ENCODE assay signal across 8 cellular contexts in the genomic region with DNA sequence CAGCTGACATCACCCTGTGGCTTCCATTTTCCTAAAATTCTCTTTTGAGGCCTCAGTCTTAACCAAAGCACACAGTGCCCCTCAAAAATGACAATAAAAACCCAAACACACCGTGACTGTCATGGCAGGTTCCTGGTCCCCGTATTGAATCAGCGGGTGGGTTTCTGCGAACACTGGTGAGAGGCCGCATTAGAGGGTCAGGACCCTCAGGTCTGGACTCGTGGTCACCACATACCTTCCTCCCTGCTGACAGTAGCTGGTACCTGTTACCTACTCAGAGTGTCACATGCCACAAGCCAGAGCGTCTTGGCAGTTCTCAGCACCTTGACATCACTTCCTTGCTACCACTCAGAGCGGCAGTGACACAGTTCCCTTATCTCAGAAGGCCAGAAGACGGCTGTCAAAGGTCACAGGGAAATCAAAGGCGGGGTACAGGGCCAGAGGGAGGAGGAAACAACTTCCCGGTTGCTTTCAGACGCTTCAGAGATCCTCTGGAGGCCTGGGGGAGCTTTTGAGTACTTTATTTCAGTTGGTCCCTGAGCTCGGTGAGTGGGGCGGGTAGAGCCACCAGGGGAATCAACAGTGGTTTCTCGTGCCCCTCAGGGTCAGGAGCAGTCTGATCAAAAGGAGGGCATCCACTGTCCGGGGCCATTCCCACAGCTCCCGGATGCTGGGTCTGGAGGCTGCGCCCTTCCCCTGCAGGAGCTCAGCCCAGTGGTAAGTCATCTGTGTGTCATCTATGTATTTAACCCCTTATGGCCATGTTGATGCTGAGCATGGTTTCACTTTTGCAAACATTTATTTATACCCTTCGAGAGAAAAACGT. TPM values are rescaled to one million over a fixed set of nuclear protein-coding genes. Genes with fewer than 3 reads are reported as not detected.
DNase-seq lines count a peak whose midpoint lies in the region; ATAC-seq and TF ChIP-seq lines count a peak whose summit lies in the region.

CCR5AS (minus strand) TSS at position 281 of the 826 bp plus-strand sequence.
CCRL2 (plus strand) TSS at position 474 of the 826 bp plus-strand sequence. CDS start 821 bp downstream, outside the sequence.

- 37 to 54% methylated on average over 20 of the region's 20 CpGs for WGBS in heart right ventricle, 2 donors
- WGBS in sigmoid colon, 2 donors: 14 to 28% methylated on average over 20 of the region's 20 CpGs

- peaks cover 29% of the 10 kb centered on the region for H3K4me1 Mint-ChIP-seq in Calu3 (ENCODE audit: low read depth, unreplicated experiment)

- ATAC-seq in heart right ventricle: peak; percentile 73 to 95 (median 86)
- ATAC-seq in HG02840 (IDR thresholded peaks at IDR 0.05; ENCODE audit: low FRiP score, unreplicated experiment): no peak
- ATAC-seq in GM18858 (IDR thresholded peaks at IDR 0.05; ENCODE audit: unreplicated experiment): no peak

- intact Hi-C loops in Calu3 (cut with micrococcal nuclease; ENCODE audit: unreplicated experiment): no loop called here
- intact Hi-C loops in heart right ventricle (cut with DNase I): no loop called here
- intact Hi-C loops in sigmoid colon (cut with DNase I): no loop called here

- H3K36me3 ChIP-seq in heart right ventricle: peaks cover 0 to 11% (median 0%) of the 10 kb centered on the region in 9 donors
- H3K36me3 ChIP-seq in sigmoid colon: no peaks in the 10 kb centered on the region

- H3K9me3 ChIP-seq in heart right ventricle (no peaks in the 10 kb centered on the region), sigmoid colon (no peaks in the 10 kb centered on the region)

- H3K27me3 ChIP-seq in heart right ventricle: no peaks in the 10 kb centered on the region
- H3K27me3 ChIP-seq in sigmoid colon: peaks cover 0 to 5% (median 0%) of the 10 kb centered on the region in 3 donors

- H3K4me3 ChIP-seq in heart right ventricle (peak within 1 kb of the TSS in 9 of 10 donors; percentile 18 to 54 (median 42)), sigmoid colon (peak within 1 kb of the TSS in 2 of 4 donors; percentile 20 to 21)

- H3K4me1 ChIP-seq in heart right ventricle (peaks cover 0 to 70% (median 41%) of the 10 kb centered on the region in 9 donors), sigmoid colon (no peaks in the 10 kb centered on the region)

- DNase-seq in Calu3 (peak; percentile 32), NCI-H226 (peak; percentile 72), heart right ventricle (peak; percentile 33 to 85), sigmoid colon (peak; percentile 76), NCI-H1092 treated with DMSO at 0.1 percent for 48 hours (lab: John Stamatoyannopoulos, UW) (no peak)
- peak; percentile 49 to 58 for DNase-seq in activated T-cell treated with anti-CD3 and anti-CD28 coated beads, Interleukin-2, amount 50 U/mL, for 48 hours

- TF ChIP-seq CTCF in Calu3 (IDR thresholded peaks at IDR 0.05; ENCODE audit: unreplicated experiment) (no peak), heart right ventricle (IDR thresholded peaks at IDR 0.05) (no peak), sigmoid colon (IDR thresholded peaks at IDR 0.05) (no peak)

- no peaks in the 10 kb centered on the region for H3K36me3 Mint-ChIP-seq in Calu3 (ENCODE audit: insufficient read depth, unreplicated experiment)

- peak within 1 kb of the TSS; percentile 34 for H3K27ac Mint-ChIP-seq in Calu3 (ENCODE audit: unreplicated experiment)

- no peak within 1 kb of the TSS for H3K4me3 Mint-ChIP-seq in Calu3 (ENCODE audit: low read depth, unreplicated experiment)

- TF ChIP-seq EP300 in sigmoid colon (IDR thresholded peaks at IDR 0.05): no peak

- H3K9me3 Mint-ChIP-seq in Calu3 (ENCODE audit: low read depth, unreplicated experiment): no peaks in the 10 kb centered on the region

- no TSS peak for BruUV-seq in Calu3 (replicated peaks; lab: Mats Ljungman, UMichigan)

- H3K27me3 Mint-ChIP-seq in Calu3 (ENCODE audit: unreplicated experiment): no peaks in the 10 kb centered on the region

- CTCF ChIA-PET in Calu3 (lab: Charles Lee): interaction anchor here (0.7 to 1.4 kb wide), 2 partner anchors 29 to 33 kb away, joined by 3 to 4 read pairs; no protein-coding TSS in a partner anchor

- H3K27ac ChIP-seq in heart right ventricle (peak within 1 kb of the TSS; percentile 24 to 90 (median 76)), sigmoid colon (peak within 1 kb of the TSS; percentile 56 to 70 (median 58))

- no peak for TF ChIP-seq POLR2A in sigmoid colon (IDR thresholded peaks at IDR 0.05)

RNA-seq across cellular contexts. Expression of gene CCRL2, which starts in this region (rescaled TPM):
- total RNA-seq in Calu3 (2022): 0.54 TPM in 1 of 2 replicates, not detected in the other
- total RNA-seq in heart right ventricle: 1 to 10 TPM; 1.0 to 5.4 (median 1.7) TPM
- polyA plus RNA-seq in heart right ventricle: 1 to 10 TPM; 1.8 to 1.9 TPM
- 1 to 10 TPM in 1 of 4 donors, under 1 TPM in 2, not detected in 1; 0.71 to 3.0 (median 0.99) TPM for total RNA-seq in sigmoid colon
- 10 to 100 TPM in 1 of 3 donors, 1 to 10 TPM in 2; 3.0 to 11.2 (median 4.4) TPM for polyA plus RNA-seq in sigmoid colon

Comparison
In these comparisons a context has a peak if more than half of its experiments do, and no peak if none do; other contexts are left out.
1. ATAC-seq: peak in heart right ventricle (8 of 8); none in HG02840 (single experiment) and GM18858 (single experiment).